Comparison of ENCODE assay signal across 15 cellular contexts in the genomic region with DNA sequence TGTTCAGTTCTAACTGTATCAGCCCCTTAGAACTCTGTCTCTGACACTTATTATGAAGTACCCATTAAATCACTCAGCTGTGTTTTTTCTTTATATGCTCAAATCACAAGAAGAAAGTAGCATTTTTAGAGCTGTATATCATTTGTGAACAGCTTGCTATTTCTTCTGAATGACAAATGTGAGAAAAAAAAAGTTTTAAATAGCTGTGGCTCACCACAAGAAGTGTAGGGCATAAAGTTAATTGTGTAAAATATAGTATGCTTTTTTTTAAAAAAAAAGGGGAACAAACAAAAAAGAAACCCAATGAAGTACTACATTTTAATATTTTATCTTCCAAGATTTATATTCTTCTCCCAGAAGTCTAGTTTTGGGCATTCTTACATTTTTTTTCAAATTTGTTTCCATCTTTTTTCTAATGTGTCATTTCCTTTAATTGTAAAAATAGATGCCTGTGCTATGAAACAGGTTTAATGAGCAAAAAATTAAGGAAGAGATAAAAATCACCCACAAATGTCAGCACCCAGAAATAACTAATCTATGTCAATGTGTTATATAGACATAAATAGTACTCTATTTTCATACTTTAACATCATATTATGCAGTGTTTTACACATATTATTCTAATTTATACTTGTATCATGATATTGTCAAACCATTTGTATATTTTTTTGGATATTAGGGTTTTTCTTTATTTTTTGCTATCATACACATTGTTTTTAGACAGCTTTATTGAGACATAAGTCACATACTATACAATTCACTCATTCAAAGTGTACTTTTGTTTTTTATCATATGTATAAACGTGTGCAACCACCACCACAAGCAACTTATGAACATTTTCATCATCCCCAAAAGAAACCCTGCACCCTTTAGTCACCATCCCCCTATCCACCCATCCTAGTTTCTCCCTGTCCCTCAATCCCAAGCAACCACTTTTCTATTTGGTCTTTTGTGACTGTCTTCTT. TPM values are rescaled to one million over a fixed set of nuclear protein-coding genes. Genes with fewer than 3 reads are reported as not detected.
DNase-seq lines count a peak whose midpoint lies in the region; ATAC-seq lines count a peak whose summit lies in the region.
"Had no signal": no experiment of that assay in that cellular context is flagged by ENCODE, and none has a peak within 500 bp of the region (broad histone marks: within the 10 kb centered on the region; RNA-seq: fewer than 3 reads in every experiment).

No MANE protein-coding gene starts in this region.

- no peaks in the 10 kb centered on the region for H3K9me3 Mint-ChIP-seq in activated T-helper 17 cell treated with anti-CD3 and anti-CD28 coated beads, Interleukin-2, amount 50 U/mL, for 72 hours
- H3K9me3 Mint-ChIP-seq: activated naive CD4-positive, alpha-beta T cell treated with anti-CD3 and anti-CD28 coated beads, Interleukin-2, amount 50 U/mL, for 24 hours had no signal

- no peak overlapping the region for H3K27ac Mint-ChIP-seq in activated T-helper 17 cell treated with anti-CD3 and anti-CD28 coated beads, Interleukin-2, amount 50 U/mL, for 72 hours
- H3K27ac Mint-ChIP-seq: activated naive CD4-positive, alpha-beta T cell treated with anti-CD3 and anti-CD28 coated beads, Interleukin-2, amount 50 U/mL, for 24 hours had no signal

- H3K4me3 Mint-ChIP-seq in activated T-helper 17 cell treated with anti-CD3 and anti-CD28 coated beads, Interleukin-2, amount 50 U/mL, for 72 hours: no peak overlapping the region
- H3K4me3 Mint-ChIP-seq: activated naive CD4-positive, alpha-beta T cell treated with anti-CD3 and anti-CD28 coated beads, Interleukin-2, amount 50 U/mL, for 24 hours had no signal

- no peaks in the 10 kb centered on the region for H3K4me1 Mint-ChIP-seq in activated T-helper 17 cell treated with anti-CD3 and anti-CD28 coated beads, Interleukin-2, amount 50 U/mL, for 72 hours
- H3K4me1 Mint-ChIP-seq: activated naive CD4-positive, alpha-beta T cell treated with anti-CD3 and anti-CD28 coated beads, Interleukin-2, amount 50 U/mL, for 24 hours had no signal

- H3K36me3 Mint-ChIP-seq in activated T-helper 17 cell treated with anti-CD3 and anti-CD28 coated beads, Interleukin-2, amount 50 U/mL, for 72 hours (ENCODE audit: low read depth): no peaks in the 10 kb centered on the region
- H3K36me3 Mint-ChIP-seq: activated naive CD4-positive, alpha-beta T cell treated with anti-CD3 and anti-CD28 coated beads, Interleukin-2, amount 50 U/mL, for 24 hours had no signal

- DNase-seq in CD1c-positive myeloid dendritic cell (ENCODE audit: extremely low spot score) (peak; percentile 47), KG1 (lab: John Stamatoyannopoulos, UW) (peak; percentile 39), posterior vena cava (ENCODE audit: low spot score) (no peak)
- DNase-seq: Calu3, NCI-H1436 treated with DMSO at 0.1 percent for 48 hours, NCI-H524, pancreas, SJCRH30, thyroid gland had no signal

- H3K27me3 Mint-ChIP-seq in activated T-helper 17 cell treated with anti-CD3 and anti-CD28 coated beads, Interleukin-2, amount 50 U/mL, for 72 hours: no peaks in the 10 kb centered on the region

- ATAC-seq in GM21447 (IDR thresholded peaks at IDR 0.05; ENCODE audit: unreplicated experiment) (peak; percentile 80), GM21576 (IDR thresholded peaks at IDR 0.05; ENCODE audit: unreplicated experiment) (no peak), GM19455 (IDR thresholded peaks at IDR 0.05; ENCODE audit: unreplicated experiment) (no peak), HG02571 (IDR thresholded peaks at IDR 0.05; ENCODE audit: unreplicated experiment) (no peak)
- peak; percentile 18 for ATAC-seq in activated T-helper 17 cell treated with anti-CD3 and anti-CD28 coated beads, Interleukin-2, amount 50 U/mL, for 72 hours (replicated peaks)
- ATAC-seq: pancreas had no signal

- intact Hi-C loops in posterior vena cava (cut with DNase I): no loop called here

RNA-seq across cellular contexts. Expression of a gene that starts 22.4 kb away (rescaled TPM):
- under 1 TPM; 0.04 to 0.26 TPM for total RNA-seq in activated T-helper 17 cell treated with anti-CD3 and anti-CD28 coated beads, Interleukin-2, amount 50 U/mL, for 72 hours
- 10 to 100 TPM; 21.2 to 24.4 TPM for total RNA-seq in posterior vena cava

Comparison
In these comparisons a context has a peak if more than half of its experiments do, and no peak if none do; other contexts are left out.
1. ATAC-seq: peak in GM21447 (single experiment) and activated T-helper 17 cell treated with anti-CD3 and anti-CD28 coated beads, Interleukin-2, amount 50 U/mL, for 72 hours (single experiment); none in GM21576 (single experiment), GM19455 (single experiment) and HG02571 (single experiment).
2. RNA of a gene that starts 22.4 kb away (total RNA-seq): 21.2 to 24.4 TPM in posterior vena cava; 0.04 to 0.26 TPM in activated T-helper 17 cell treated with anti-CD3 and anti-CD28 coated beads, Interleukin-2, amount 50 U/mL, for 72 hours; every median in the first group is over 10 times any median in the second.